In genomic region chr5:98934581-98934980, GRCh38 we compare ENCODE assay signal across 15 cellular contexts. TPM values are rescaled to one million over a fixed set of nuclear protein-coding genes. Genes with fewer than 3 reads are reported as not detected.
DNase-seq lines count a peak whose midpoint lies in the region; ATAC-seq and TF ChIP-seq lines count a peak whose summit lies in the region.
"Had no signal": no experiment of that assay in that cellular context is flagged by ENCODE, and none has a peak within 500 bp of the region (broad histone marks: within the 10 kb centered on the region; RNA-seq: fewer than 3 reads in every experiment).

No MANE protein-coding gene starts in this region.

- no peak overlapping the region for H3K14ac ChIP-seq in IMR-90 (replicated peaks; ENCODE audit: low read depth, low read length)

- no peak overlapping the region for H3K4ac ChIP-seq in IMR-90 (ENCODE audit: low read depth, low read length)

- TF ChIP-seq CTCF in IMR-90 (conservative IDR thresholded peaks at IDR 0.05; ENCODE audit: low read depth, low read length): no peak
- TF ChIP-seq CTCF in natural killer cell (IDR thresholded peaks at IDR 0.05): no peak

- no peak overlapping the region for H2BK20ac ChIP-seq in IMR-90 (ENCODE audit: low read depth, low read length)

- H3K36me3 ChIP-seq in CD8-positive, alpha-beta memory T cell (ENCODE audit: insufficient read depth, low read length): no peaks in the 10 kb centered on the region
- no peaks in the 10 kb centered on the region for H3K36me3 ChIP-seq in IMR-90 (ENCODE audit: control insufficient read depth, insufficient read depth, low read length)

- no peak overlapping the region for H3K9ac ChIP-seq in IMR-90 (ENCODE audit: low read depth, low read length)

- H4K5ac ChIP-seq in IMR-90 (ENCODE audit: low read depth, low read length): no peak overlapping the region

- H2BK15ac ChIP-seq in IMR-90 (ENCODE audit: low read depth, low read length): no peak overlapping the region

- H3K56ac ChIP-seq in IMR-90 (ENCODE audit: extremely low read depth, insufficient read depth, low read length): no peak overlapping the region

- POLR2A ChIA-PET in CD8-positive, alpha-beta memory T cell (lab: Charles Lee): interaction anchor here (1.5 kb wide), 1 partner anchor 103 kb away, joined by 3 read pairs; no protein-coding TSS in a partner anchor
- POLR2A ChIA-PET in IMR-90 (lab: Charles Lee; ENCODE audit: unreplicated experiment): no interaction called here

- H2BK120ac ChIP-seq in IMR-90 (ENCODE audit: low read depth, low read length): no peak overlapping the region

- H2AFZ ChIP-seq in IMR-90 (replicated peaks; ENCODE audit: low read length, poor library complexity): no peak overlapping the region

- no peaks in the 10 kb centered on the region for H3K27me3 ChIP-seq in CD8-positive, alpha-beta memory T cell (ENCODE audit: insufficient read depth, low read length, poor library complexity, severe bottlenecking)
- no peaks in the 10 kb centered on the region for H3K27me3 ChIP-seq in IMR-90 (ENCODE audit: control insufficient read depth, insufficient read depth, low read length)

- in situ Hi-C loops in IMR-90 (cut with MboI; ENCODE audit: low sequenced_read_pairs): no loop called here

- ATAC-seq in IMR-90 (ENCODE audit: low read depth): no peak
- ATAC-seq in central memory CD8-positive, alpha-beta T cell (replicated peaks; ENCODE audit: extremely low read depth, poor library complexity, severe bottlenecking): no peak
- no peak for ATAC-seq in natural killer cell
- no peak for ATAC-seq in GM21381 (IDR thresholded peaks at IDR 0.05; ENCODE audit: unreplicated experiment)
- ATAC-seq: left lobe of liver had no signal

- no peak overlapping the region for H4K8ac ChIP-seq in IMR-90 (ENCODE audit: low read depth in 2 of 2, low read length in 2 of 2)

- H3K4me1 Mint-ChIP-seq in CD8-positive, alpha-beta memory T cell: peaks cover 62 to 94% (median 73%) of the 10 kb centered on the region in 3 donors
- H3K4me1 Mint-ChIP-seq in central memory CD8-positive, alpha-beta T cell: peaks cover 37% of the 10 kb centered on the region
- peaks cover 21 to 32% of the 10 kb centered on the region in 2 donors for H3K4me1 Mint-ChIP-seq in natural killer cell
- H3K4me1 Mint-ChIP-seq in activated T-helper 2 cell treated with anti-CD3 and anti-CD28 coated beads, Interferon-gamma antibody, Interleukin-2, Interleukin-4, amounts not matched to agents 10 μg/mL and 5 μg/mL and 100 μg/mL, durations not matched to agents 14 hours and 24 hours and 36 hours (ENCODE audit: low read depth): peaks cover 39% of the 10 kb centered on the region

- H3K9me3 ChIP-seq in CD8-positive, alpha-beta memory T cell (ENCODE audit: low read length): no peaks in the 10 kb centered on the region
- no peaks in the 10 kb centered on the region for H3K9me3 ChIP-seq in IMR-90 (ENCODE audit: control insufficient read depth, insufficient read depth, low read length)
- H3K9me3 ChIP-seq: Caco-2 had no signal

- H3K27me3 Mint-ChIP-seq in CD8-positive, alpha-beta memory T cell: peaks cover 0 to under 1% of the 10 kb centered on the region in 2 donors
- H3K27me3 Mint-ChIP-seq in central memory CD8-positive, alpha-beta T cell: no peaks in the 10 kb centered on the region
- H3K27me3 Mint-ChIP-seq in natural killer cell (ENCODE audit: low read depth in 2 of 2): no peaks in the 10 kb centered on the region
- H3K27me3 Mint-ChIP-seq in activated T-helper 2 cell treated with anti-CD3 and anti-CD28 coated beads, Interferon-gamma antibody, Interleukin-2, Interleukin-4, amounts not matched to agents 10 μg/mL and 5 μg/mL and 100 μg/mL, durations not matched to agents 14 hours and 24 hours and 36 hours (ENCODE audit: low read depth): no peaks in the 10 kb centered on the region
- H3K27me3 Mint-ChIP-seq: type B pancreatic cell had no signal

- H3K4me3 ChIP-seq in CD8-positive, alpha-beta memory T cell (ENCODE audit: low read length): no peak overlapping the region
- H3K4me3 ChIP-seq in IMR-90 (ENCODE audit: insufficient read depth, low read depth, low read length): no peak overlapping the region

- TF ChIP-seq POLR2A in IMR-90 (IDR thresholded peaks at IDR 0.05; ENCODE audit: low read depth, low read length): no peak

- no TSS peak for BruUV-seq in IMR-90 (replicated peaks; lab: Mats Ljungman, UMichigan)

- H3K4me3 Mint-ChIP-seq in CD8-positive, alpha-beta memory T cell: no peak overlapping the region
- no peak overlapping the region for H3K4me3 Mint-ChIP-seq in central memory CD8-positive, alpha-beta T cell
- no peak overlapping the region for H3K4me3 Mint-ChIP-seq in natural killer cell
- H3K4me3 Mint-ChIP-seq in activated T-helper 2 cell treated with anti-CD3 and anti-CD28 coated beads, Interferon-gamma antibody, Interleukin-2, Interleukin-4, amounts not matched to agents 10 μg/mL and 5 μg/mL and 100 μg/mL, durations not matched to agents 14 hours and 24 hours and 36 hours (ENCODE audit: low read depth): no peak overlapping the region
- H3K4me3 Mint-ChIP-seq: type B pancreatic cell had no signal

- H3K18ac ChIP-seq in IMR-90 (ENCODE audit: low read depth, low read length): no peak overlapping the region

- no peak overlapping the region for H2AK9ac ChIP-seq in IMR-90 (replicated peaks; ENCODE audit: low read depth, low read length, poor library complexity)

- peak overlapping the region; percentile 84 to 100 (median 95) for H3K27ac Mint-ChIP-seq in CD8-positive, alpha-beta memory T cell
- peak overlapping the region; percentile 96 for H3K27ac Mint-ChIP-seq in central memory CD8-positive, alpha-beta T cell (ENCODE audit: low read depth)
- peak overlapping the region; percentile 95 to 97 for H3K27ac Mint-ChIP-seq in natural killer cell
- no peak overlapping the region for H3K27ac Mint-ChIP-seq in activated T-helper 2 cell treated with anti-CD3 and anti-CD28 coated beads, Interferon-gamma antibody, Interleukin-2, Interleukin-4, amounts not matched to agents 10 μg/mL and 5 μg/mL and 100 μg/mL, durations not matched to agents 14 hours and 24 hours and 36 hours
- H3K27ac Mint-ChIP-seq: type B pancreatic cell had no signal

- H4K20me1 ChIP-seq in IMR-90 (ENCODE audit: insufficient read depth, low read length): peaks cover 8% of the 10 kb centered on the region

- WGBS in IMR-90 (ENCODE audit: extremely low coverage in 2 of 2, insufficient read length in 1 of 2), 2 experiments: no CpG with 5 or more reads among the region's 1 CpG

- CTCF ChIA-PET in CD8-positive, alpha-beta memory T cell (lab: Charles Lee): interaction anchor here (0.7 kb wide), 1 partner anchor 103 kb away, joined by 3 read pairs; no protein-coding TSS in a partner anchor
- CTCF ChIA-PET in IMR-90 (lab: Yijun Ruan, JAX): interaction anchor here (0.6 kb wide), 1 partner anchor 128 kb away, joined by 5 read pairs; no protein-coding TSS in a partner anchor

- H3K27ac ChIP-seq in CD8-positive, alpha-beta memory T cell (ENCODE audit: low read depth, low read length): no peak overlapping the region
- H3K27ac ChIP-seq in IMR-90 (ENCODE audit: insufficient read depth, low read length): no peak overlapping the region

- peaks cover 54% of the 10 kb centered on the region for H3K4me1 ChIP-seq in CD8-positive, alpha-beta memory T cell (ENCODE audit: insufficient read depth, low read length)
- H3K4me1 ChIP-seq in IMR-90 (ENCODE audit: control insufficient read depth, insufficient read depth, low read length): peaks cover 2% of the 10 kb centered on the region; the same call in 1 of the 2 replicates

- no peak for TF ChIP-seq RAD21 in IMR-90 (IDR thresholded peaks at IDR 0.05; ENCODE audit: low read length)

- no peak overlapping the region for H3K23ac ChIP-seq in IMR-90 (ENCODE audit: low read depth, low read length)

- H3K4me2 ChIP-seq in IMR-90 (ENCODE audit: low read depth, low read length): no peak overlapping the region

- H3K9me1 ChIP-seq in IMR-90 (ENCODE audit: insufficient read depth, low read length): no peaks in the 10 kb centered on the region; the same call in 1 of the 2 replicates

- H4K91ac ChIP-seq in IMR-90 (ENCODE audit: insufficient read depth, low read depth, low read length): no peak overlapping the region

- H2AK5ac ChIP-seq in IMR-90 (ENCODE audit: low read depth, low read length): no peak overlapping the region

- dilution Hi-C loops in IMR-90 (cut with HindIII; ENCODE audit: low sequenced_read_pairs, unreplicated experiment): no loop called here

- peaks cover 13 to 43% of the 10 kb centered on the region in 2 experiments; a peak in 2 of 4 replicates for H3K79me1 ChIP-seq in IMR-90 (ENCODE audit: low read depth in 1 of 2, low read length in 2 of 2)

- no peak overlapping the region for H2BK5ac ChIP-seq in IMR-90 (ENCODE audit: low read depth, low read length, poor library complexity, severe bottlenecking)

- DNase-seq in CD8-positive, alpha-beta memory T cell: no peak
- DNase-seq in IMR-90 (peak; percentile 33), natural killer cell (no peak), DMS79 (lab: John Stamatoyannopoulos, UW) (no peak), GM03348 (ENCODE audit: low spot score) (no peak)
- no peak for DNase-seq in central memory CD8-positive, alpha-beta T cell (ENCODE audit: low spot score in 2 of 2)
- DNase-seq in activated T-helper 2 cell treated with anti-CD3 and anti-CD28 coated beads, Interferon-gamma antibody, Interleukin-2, Interleukin-4, amounts not matched to agents 10 μg/mL and 5 μg/mL and 100 μg/mL, durations not matched to agents 14 hours and 24 hours and 36 hours (ENCODE audit: low spot score): no peak
- DNase-seq: activated gamma-delta T cell treated with Interleukin-2 at 50 U/mL for 16 hours, Caco-2, dermis blood vessel endothelial cell, glutamatergic neuron, Kasumi-1 had no signal

- intact Hi-C loops in IMR-90 (cut with micrococcal nuclease): no loop called here
- intact Hi-C loops in natural killer cell (cut with micrococcal nuclease): no loop called here
- intact Hi-C loops in activated T-helper 2 cell treated with anti-CD3 and anti-CD28 coated beads, Interferon-gamma antibody, Interleukin-2, Interleukin-4, amounts not matched to agents 10 μg/mL and 5 μg/mL and 100 μg/mL, durations not matched to agents 14 hours and 24 hours and 36 hours (cut with micrococcal nuclease): no loop called here

- H3K36me3 Mint-ChIP-seq in CD8-positive, alpha-beta memory T cell: peaks cover 0 to 25% (median 2%) of the 10 kb centered on the region in 3 donors
- peaks cover 16% of the 10 kb centered on the region for H3K36me3 Mint-ChIP-seq in central memory CD8-positive, alpha-beta T cell (ENCODE audit: insufficient read depth)
- no peaks in the 10 kb centered on the region for H3K36me3 Mint-ChIP-seq in natural killer cell
- H3K36me3 Mint-ChIP-seq in activated T-helper 2 cell treated with anti-CD3 and anti-CD28 coated beads, Interferon-gamma antibody, Interleukin-2, Interleukin-4, amounts not matched to agents 10 μg/mL and 5 μg/mL and 100 μg/mL, durations not matched to agents 14 hours and 24 hours and 36 hours (ENCODE audit: low read depth): peaks cover 32% of the 10 kb centered on the region

- no peaks in the 10 kb centered on the region for H3K9me3 Mint-ChIP-seq in CD8-positive, alpha-beta memory T cell
- H3K9me3 Mint-ChIP-seq in central memory CD8-positive, alpha-beta T cell: no peaks in the 10 kb centered on the region
- no peaks in the 10 kb centered on the region for H3K9me3 Mint-ChIP-seq in natural killer cell
- no peaks in the 10 kb centered on the region for H3K9me3 Mint-ChIP-seq in activated T-helper 2 cell treated with anti-CD3 and anti-CD28 coated beads, Interferon-gamma antibody, Interleukin-2, Interleukin-4, amounts not matched to agents 10 μg/mL and 5 μg/mL and 100 μg/mL, durations not matched to agents 14 hours and 24 hours and 36 hours
- H3K9me3 Mint-ChIP-seq: type B pancreatic cell had no signal

RNA-seq across cellular contexts. Expression of gene CHD1, which starts 5.8 kb away (rescaled TPM):
- total RNA-seq in CD8-positive, alpha-beta memory T cell: 10 to 100 TPM; 70.8 to 73.6 TPM
- polyA plus RNA-seq in CD8-positive, alpha-beta memory T cell: 14.1 TPM
- total RNA-seq in IMR-90 (2012; rRNA removed) (33.7 and 61.7 TPM in 2 replicates), natural killer cell (100 to 1,000 TPM; 116 to 127 (median 117) TPM)
- polyA plus RNA-seq in IMR-90 (2012; rRNA removed): 12.3 and 12.8 TPM in 2 replicates
- 0.67 and 1.3 TPM in 2 replicates for polyA plus RNA-seq in IMR-90 (2012; cell fraction: cytosol; rRNA removed)
- 4.8 and 51.8 TPM in 2 replicates for polyA plus RNA-seq in IMR-90 (2012; cell fraction: nucleus; rRNA removed; ENCODE audit: low replicate concordance)
- 67.6 and 72.1 TPM in 2 replicates for total RNA-seq in activated T-helper 2 cell treated with anti-CD3 and anti-CD28 coated beads, Interferon-gamma antibody, Interleukin-2, Interleukin-4, amounts not matched to agents 10 μg/mL and 5 μg/mL and 100 μg/mL, durations not matched to agents 14 hours and 24 hours and 36 hours
